In the genomic region with DNA sequence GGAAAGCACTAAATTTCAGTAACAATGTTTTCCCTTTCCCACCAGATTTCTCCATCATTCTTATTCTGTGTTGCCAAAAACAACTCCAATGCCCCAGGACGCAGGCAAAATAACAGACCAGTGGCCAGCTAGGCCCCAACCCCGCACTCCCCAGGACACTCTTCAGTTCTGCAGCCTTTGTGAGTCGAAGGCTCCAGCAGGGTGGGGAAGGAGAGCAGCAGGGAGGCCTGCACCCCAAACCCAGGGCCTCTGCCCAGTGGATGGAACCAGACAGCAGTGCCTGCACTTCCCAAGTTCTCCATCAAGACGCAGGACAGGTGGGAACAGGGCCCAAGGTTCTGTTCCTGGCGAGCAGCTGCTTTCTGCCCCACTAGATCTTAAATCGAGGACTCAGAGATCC, we compare ENCODE assay signal across 14 cellular contexts. TPM values are rescaled to one million over a fixed set of nuclear protein-coding genes. Genes with fewer than 3 reads are reported as not detected.
DNase-seq lines count a peak whose midpoint lies in the region; ATAC-seq, FAIRE-seq and TF ChIP-seq lines count a peak whose summit lies in the region.
"Had no signal": no experiment of that assay in that cellular context is flagged by ENCODE, and none has a peak within 500 bp of the region (broad histone marks: within the 10 kb centered on the region; RNA-seq: fewer than 3 reads in every experiment).

No MANE protein-coding gene starts in this region.

- TF ChIP-seq CTCF in MCF 10A (IDR thresholded peaks at IDR 0.05; ENCODE audit: unreplicated experiment): no peak
- no peak for TF ChIP-seq CTCF in mammary epithelial cell (conservative IDR thresholded peaks at IDR 0.05 in 1 of 2, IDR thresholded peaks at IDR 0.05 in 1 of 2; ENCODE audit: extremely low read depth in 1 of 2, insufficient read depth in 1 of 2, low read depth in 1 of 2, low read length in 2 of 2)
- no peak for TF ChIP-seq CTCF in progenitor cell of endocrine pancreas (IDR thresholded peaks at IDR 0.05; ENCODE audit: unreplicated experiment)
- no peak for TF ChIP-seq CTCF in uterus (IDR thresholded peaks at IDR 0.05)

- no peaks in the 10 kb centered on the region for H3K79me2 ChIP-seq in mammary epithelial cell (ENCODE audit: insufficient read depth, low read length)

- H3K9ac ChIP-seq in mammary epithelial cell (ENCODE audit: insufficient read depth, low read length): no peak overlapping the region

- H3K36me3 Mint-ChIP-seq in MCF 10A (ENCODE audit: insufficient read depth, unreplicated experiment): peaks cover 9% of the 10 kb centered on the region
- peaks cover 7% of the 10 kb centered on the region for H3K36me3 Mint-ChIP-seq in progenitor cell of endocrine pancreas (ENCODE audit: insufficient read depth)
- H3K36me3 Mint-ChIP-seq in immature natural killer cell: peaks cover 0 to 2% (median 0%) of the 10 kb centered on the region in 3 donors

- ATAC-seq in right cardiac atrium: no peak
- ATAC-seq: T-cell had no signal

- H3K27me3 Mint-ChIP-seq in MCF 10A (ENCODE audit: insufficient read depth, unreplicated experiment) (no peaks in the 10 kb centered on the region), progenitor cell of endocrine pancreas (no peaks in the 10 kb centered on the region), immature natural killer cell (ENCODE audit: low read depth in 3 of 3) (peaks cover 0 to 4% (median 1%) of the 10 kb centered on the region in 3 donors)
- H3K27me3 Mint-ChIP-seq: activated CD4-positive, alpha-beta T cell treated with anti-CD3 and anti-CD28 coated beads, Interleukin-2, amount 10 ng/mL, durations not matched to agents 7 days and 5 days; stimulated activated naive CD8-positive, alpha-beta T cell treated with anti-CD3 and anti-CD28 coated beads, Interleukin-15, Interleukin-2, amounts not matched to agents 100 ng/mL and 50 ng/mL, for 24 hours; T-cell had no signal

- H4K20me1 ChIP-seq in mammary epithelial cell (ENCODE audit: insufficient read depth, low read length): no peaks in the 10 kb centered on the region

- H3K4me1 Mint-ChIP-seq in MCF 10A (ENCODE audit: insufficient read depth, unreplicated experiment): peaks cover 22% of the 10 kb centered on the region
- peaks cover 39% of the 10 kb centered on the region for H3K4me1 Mint-ChIP-seq in progenitor cell of endocrine pancreas (ENCODE audit: low read depth)
- no peaks in the 10 kb centered on the region for H3K4me1 Mint-ChIP-seq in immature natural killer cell

- H3K27ac ChIP-seq in mammary epithelial cell (ENCODE audit: insufficient read depth, low read depth, low read length): no peak overlapping the region
- H3K27ac ChIP-seq in right cardiac atrium (ENCODE audit: low read length): peak overlapping the region; percentile 64
- H3K27ac ChIP-seq in uterus: peak overlapping the region; percentile 93 to 95

- H3K4me1 ChIP-seq in mammary epithelial cell (ENCODE audit: insufficient read depth, low read length): peaks cover 27% of the 10 kb centered on the region
- H3K4me1 ChIP-seq in right cardiac atrium (ENCODE audit: control insufficient read depth, insufficient read depth, low read length): peaks cover 52% of the 10 kb centered on the region
- H3K4me1 ChIP-seq in uterus: peaks cover 18 to 29% of the 10 kb centered on the region in 2 donors

- H3K27ac Mint-ChIP-seq in MCF 10A (ENCODE audit: low read depth, unreplicated experiment) (peak overlapping the region; percentile 99), progenitor cell of endocrine pancreas (peak overlapping the region; percentile 52), immature natural killer cell (no peak overlapping the region)
- H3K27ac Mint-ChIP-seq: activated CD4-positive, alpha-beta T cell treated with anti-CD3 and anti-CD28 coated beads, Interleukin-2, amount 10 ng/mL, durations not matched to agents 7 days and 5 days; stimulated activated naive CD8-positive, alpha-beta T cell treated with anti-CD3 and anti-CD28 coated beads, Interleukin-15, Interleukin-2, amounts not matched to agents 100 ng/mL and 50 ng/mL, for 24 hours; T-cell had no signal

- no peak overlapping the region for H2AFZ ChIP-seq in mammary epithelial cell (ENCODE audit: low read depth, low read length)

- CTCF ChIA-PET in MCF 10A (lab: Yijun Ruan, JAX): interaction anchor here (0.5 to 2.8 kb wide), 3 partner anchors 110 to 150 kb away, joined by 3 to 8 read pairs (median 3); no protein-coding TSS in a partner anchor
- CTCF ChIA-PET in mammary epithelial cell (lab: Charles Lee; ENCODE audit: low non-redundant PET): no interaction called here

- BruUV-seq in MCF 10A (replicated peaks; lab: Mats Ljungman, UMichigan) (no TSS peak), mammary epithelial cell (replicated peaks; lab: Mats Ljungman, UMichigan) (no TSS peak)

- intact Hi-C loops in MCF 10A (cut with micrococcal nuclease) (no loop called here), mammary epithelial cell (cut with micrococcal nuclease) (no loop called here), right cardiac atrium (cut with DNase I) (no loop called here), uterus (cut with DNase I; ENCODE audit: low total_unique reads) (no loop called here), posterior vena cava (cut with DNase I) (loop anchor here in 1 of 2 donors (5.0 kb wide), 1 partner anchor 35 kb away; a partner anchor contains a TSS)

- H3K4me3 ChIP-seq in mammary epithelial cell (replicated peaks in 1 of 3; ENCODE audit: insufficient read depth in 1 of 3, low read depth in 2 of 3, low read length in 3 of 3) (no peak overlapping the region), right cardiac atrium (ENCODE audit: low read length) (no peak overlapping the region), uterus (no peak overlapping the region)

- in situ Hi-C loops in mammary epithelial cell (cut with MboI; ENCODE audit: low sequenced_read_pairs in 2 of 2): no loop called here

- H3K9me3 ChIP-seq in mammary epithelial cell (replicated peaks; ENCODE audit: insufficient read depth, low read length) (no peaks in the 10 kb centered on the region), right cardiac atrium (ENCODE audit: control insufficient read depth, low read length) (no peaks in the 10 kb centered on the region), uterus (no peaks in the 10 kb centered on the region)

- WGBS in mammary epithelial cell (ENCODE audit: low coverage, missing lambda C conversion rate): 100% methylated on average over 5 of the region's 6 CpGs
- 70% methylated on average over 6 of the region's 6 CpGs for WGBS in right cardiac atrium

- H3K27me3 ChIP-seq in mammary epithelial cell (ENCODE audit: insufficient read depth, low read length) (no peaks in the 10 kb centered on the region), right cardiac atrium (ENCODE audit: control insufficient read depth, insufficient read depth) (no peaks in the 10 kb centered on the region), uterus (no peaks in the 10 kb centered on the region)

- H3K9me3 Mint-ChIP-seq in MCF 10A (ENCODE audit: unreplicated experiment): no peaks in the 10 kb centered on the region
- no peaks in the 10 kb centered on the region for H3K9me3 Mint-ChIP-seq in progenitor cell of endocrine pancreas (ENCODE audit: low read depth)
- H3K9me3 Mint-ChIP-seq in immature natural killer cell: no peaks in the 10 kb centered on the region
- H3K9me3 Mint-ChIP-seq: activated CD4-positive, alpha-beta T cell treated with anti-CD3 and anti-CD28 coated beads, Interleukin-2, amount 10 ng/mL, durations not matched to agents 7 days and 5 days; stimulated activated naive CD8-positive, alpha-beta T cell treated with anti-CD3 and anti-CD28 coated beads, Interleukin-15, Interleukin-2, amounts not matched to agents 100 ng/mL and 50 ng/mL, for 24 hours; T-cell had no signal

- H3K4me3 Mint-ChIP-seq in MCF 10A (ENCODE audit: unreplicated experiment) (no peak overlapping the region), progenitor cell of endocrine pancreas (ENCODE audit: low read depth) (no peak overlapping the region), immature natural killer cell (no peak overlapping the region)
- H3K4me3 Mint-ChIP-seq: activated CD4-positive, alpha-beta T cell treated with anti-CD3 and anti-CD28 coated beads, Interleukin-2, amount 10 ng/mL, durations not matched to agents 7 days and 5 days; stimulated activated naive CD8-positive, alpha-beta T cell treated with anti-CD3 and anti-CD28 coated beads, Interleukin-15, Interleukin-2, amounts not matched to agents 100 ng/mL and 50 ng/mL, for 24 hours; T-cell had no signal

- dilution Hi-C loops in mammary epithelial cell (cut with HindIII; ENCODE audit: low sequenced_read_pairs): no loop called here

- no peak for FAIRE-seq in GM12891 (lab: Jason Lieb, UNC)

- no peak for DNase-seq in MCF 10A (ENCODE audit: unreplicated experiment)
- no peak for DNase-seq in mammary epithelial cell
- DNase-seq in right cardiac atrium: peak in 1 of 3 donors; percentile 75
- DNase-seq in progenitor cell of endocrine pancreas (ENCODE audit: low spot score, unreplicated experiment): no peak
- no peak for DNase-seq in uterus
- DNase-seq in GM12891 (ENCODE audit: insufficient read length, low spot score): no peak
- no peak for DNase-seq in immature natural killer cell
- no peak for DNase-seq in posterior vena cava (ENCODE audit: low spot score)
- DNase-seq: activated CD4-positive, alpha-beta T cell treated with anti-CD3 and anti-CD28 coated beads, Interleukin-2, amount 10 ng/mL, durations not matched to agents 7 days and 5 days; activated effector memory CD4-positive, alpha-beta T cell treated with anti-CD3 and anti-CD28 coated beads, Interleukin-2, amount 50 U/mL, for 16 hours; Calu3; NCI-H2171; T-cell had no signal

- TF ChIP-seq POLR2A in uterus (IDR thresholded peaks at IDR 0.05) (no peak), GM12891 (IDR thresholded peaks at IDR 0.05; ENCODE audit: low read depth, low read length) (no peak)

- peaks cover 2% of the 10 kb centered on the region for H3K36me3 ChIP-seq in mammary epithelial cell (ENCODE audit: insufficient read depth, low read length)
- no peaks in the 10 kb centered on the region for H3K36me3 ChIP-seq in uterus

- H3K4me2 ChIP-seq in mammary epithelial cell (ENCODE audit: insufficient read depth, low read depth, low read length): no peak overlapping the region

- POLR2A ChIA-PET in MCF 10A (lab: Yijun Ruan, JAX): interaction anchor here (1.0 to 1.9 kb wide), 4 partner anchors 14 to 127 kb away, joined by 3 to 7 read pairs (median 4); a partner anchor contains a TSS

TF ChIP-seq in GM12891, 5 proteins besides CTCF, POLR2A, EP300 and RAD21 (continues in another document):
- TF ChIP-seq SPI1 (IDR thresholded peaks at IDR 0.05; ENCODE audit: low read depth, low read length) (no peak), POU2F2 (IDR thresholded peaks at IDR 0.05; ENCODE audit: low read depth, low read length) (no peak), PAX5 (IDR thresholded peaks at IDR 0.05; ENCODE audit: insufficient read depth, low read length, severe bottlenecking) (no peak)

RNA-seq across cellular contexts. Expression of a gene that starts 34.4 kb away (rescaled TPM):
- total RNA-seq in MCF 10A (2022): 27.3 and 35.7 TPM in 2 replicates
- 10 to 100 TPM; 26.2 to 34.7 TPM for total RNA-seq in mammary epithelial cell
- polyA plus RNA-seq in mammary epithelial cell: 25.0 TPM
- polyA minus RNA-seq in mammary epithelial cell: 30.0 TPM
- total RNA-seq in right cardiac atrium: 10 to 100 TPM in 2 of 4 donors, 1 to 10 TPM in 2; 9.6 to 19.7 (median 10.3) TPM
- polyA plus RNA-seq in right cardiac atrium: 5.7 TPM
- 91.7 and 92.6 TPM in 2 replicates for total RNA-seq in progenitor cell of endocrine pancreas
- 10 to 100 TPM; 12.0 to 30.0 (median 28.4) TPM for total RNA-seq in uterus
- 12.8 TPM for polyA plus RNA-seq in GM12891 (2012; ENCODE audit: low read depth, missing spikeins)
- polyA plus RNA-seq in immature natural killer cell: 10 to 100 TPM; 12.0 to 20.3 (median 13.4) TPM
- 10 to 100 TPM; 16.7 to 22.5 TPM for total RNA-seq in posterior vena cava

Comparison
In these comparisons a context has a peak if more than half of its experiments do, and no peak if none do; other contexts are left out.
1. H3K27ac Mint-ChIP-seq: peak in MCF 10A (single experiment) and progenitor cell of endocrine pancreas (single experiment); none in immature natural killer cell (0 of 6).